Comparison of ENCODE assay signal across 26 cellular contexts in genomic region chr14:104091061-104091926, GRCh38. TPM values are rescaled to one million over a fixed set of nuclear protein-coding genes. Genes with fewer than 3 reads are reported as not detected.
A peak's percentile ranks its signal among the peaks of the same experiment; 100 is the strongest.
DNase-seq lines count a peak whose midpoint lies in the region; ATAC-seq and TF ChIP-seq lines count a peak whose summit lies in the region.
"Had no signal": no experiment of that assay in that cellular context is flagged by ENCODE, and none has a peak within 500 bp of the region (broad histone marks: within the 10 kb centered on the region; RNA-seq: fewer than 3 reads in every experiment).

No MANE protein-coding gene starts in this region.

- no peaks in the 10 kb centered on the region for H3K36me3 Mint-ChIP-seq in endodermal cell (ENCODE audit: low read depth)
- H3K36me3 Mint-ChIP-seq: activated naive CD4-positive, alpha-beta T cell treated with anti-CD3 and anti-CD28 coated beads, Interleukin-2, amount 50 U/mL, for 72 hours; CD8-positive, alpha-beta memory T cell; natural killer cell; type B pancreatic cell had no signal

- intact Hi-C loops in spleen (cut with DNase I; ENCODE audit: low total_unique reads) = no loop called here

- H3K36me3 ChIP-seq in endodermal cell (ENCODE audit: control insufficient read depth, insufficient read depth, low read length) = no peaks in the 10 kb centered on the region
- H3K36me3 ChIP-seq in spleen = no peaks in the 10 kb centered on the region
- H3K36me3 ChIP-seq: stomach had no signal

- H3K27me3 ChIP-seq in endodermal cell (ENCODE audit: control insufficient read depth, insufficient read depth, low read length, poor library complexity, severe bottlenecking) (no peaks in the 10 kb centered on the region), spleen (replicated peaks in 1 of 7) (peaks cover 0 to 57% (median 19%) of the 10 kb centered on the region in 7 donors)

- peaks cover 5% of the 10 kb centered on the region for H3K4me1 Mint-ChIP-seq in endodermal cell

- peak; percentile 11 for DNase-seq in NCI-H2227 (lab: John Stamatoyannopoulos, UW; ENCODE audit: unreplicated experiment)
- DNase-seq in NCI-H2227 treated with DMSO at 0.1 percent for 48 hours (lab: John Stamatoyannopoulos, UW) = no peak
- peak; percentile 43 for DNase-seq in endodermal cell
- peak; percentile 63 for DNase-seq in left kidney (ENCODE audit: low read depth, low spot score)
- DNase-seq in spleen = peak; percentile 73
- DNase-seq in kidney glomerular epithelial cell (lab: John Stamatoyannopoulos, UW) = no peak
- no peak for DNase-seq in COR-L47 (lab: John Stamatoyannopoulos, UW)
- DNase-seq: activated CD4-positive, alpha-beta T cell treated with anti-CD3 and anti-CD28 coated beads, Interleukin-2, amount 50 U/mL, for 1 hour; midbrain; natural killer cell; NCI-H1436 treated with DMSO at 0.1 percent for 48 hours; NCI-H2171 treated with DMSO at 0.1 percent for 48 hours; NCI-H526; RPMI8226; stimulated activated CD8-positive, alpha-beta memory T cell treated with anti-CD3 and anti-CD28 coated beads, Interleukin-4, amount 100 ng/mL, for 48 hours; stomach had no signal

- H3K4me3 ChIP-seq in endodermal cell (ENCODE audit: low read length) = no peak overlapping the region
- H3K4me3 ChIP-seq in spleen = no peak overlapping the region
- H3K4me3 ChIP-seq: GM23338, stomach had no signal

- WGBS in endodermal cell (ENCODE audit: insufficient coverage in 1 of 2, insufficient read length in 1 of 2), 2 experiments = 81 to 88% methylated on average over 21 to 26 of the region's 26 CpGs
- 73 to 81% (median 75%) methylated on average over 14 to 26 of the region's 26 CpGs for WGBS in spleen, 5 donors

- H3K4me1 ChIP-seq in endodermal cell (ENCODE audit: control insufficient read depth, insufficient read depth, low read length) (no peaks in the 10 kb centered on the region), spleen (peaks cover 0 to 12% (median 7%) of the 10 kb centered on the region in 6 donors)

- no peaks in the 10 kb centered on the region for H3K9me3 ChIP-seq in endodermal cell (ENCODE audit: control insufficient read depth, low read length)
- H3K9me3 ChIP-seq in spleen = peaks cover 0 to 4% (median 0%) of the 10 kb centered on the region in 8 donors
- H3K9me3 ChIP-seq: stomach had no signal

- H3K27ac Mint-ChIP-seq in endodermal cell = no peak overlapping the region
- H3K27ac Mint-ChIP-seq: activated naive CD4-positive, alpha-beta T cell treated with anti-CD3 and anti-CD28 coated beads, Interleukin-2, amount 50 U/mL, for 72 hours; activated T-helper 1 cell treated with anti-CD3 and anti-CD28 coated beads, Interleukin-12 subunit alpha, Interleukin-12 subunit beta, Interleukin-2, Interleukin-4 antibody, amounts not matched to agents 30 ng/mL and 10 ng/mL and 1 ng/mL, durations not matched to agents 14 hours and 24 hours and 36 hours; CD8-positive, alpha-beta memory T cell; GM23338; natural killer cell; type B pancreatic cell had no signal

- peaks cover 7% of the 10 kb centered on the region for H3K27me3 Mint-ChIP-seq in endodermal cell (ENCODE audit: insufficient read depth)

- H3K27ac ChIP-seq in endodermal cell (ENCODE audit: low read depth, low read length) (no peak overlapping the region), spleen (no peak overlapping the region)
- H3K27ac ChIP-seq: parathyroid adenoma, stomach, VCaP had no signal

- no peak for TF ChIP-seq POLR2A in spleen (IDR thresholded peaks at IDR 0.05)

- ATAC-seq in HG02571 (IDR thresholded peaks at IDR 0.05; ENCODE audit: unreplicated experiment) = no peak
- ATAC-seq: activated naive CD4-positive, alpha-beta T cell treated with anti-CD3 and anti-CD28 coated beads, Interleukin-2, amount 50 U/mL, for 72 hours; GM23338; natural killer cell had no signal

- H3K4me3 Mint-ChIP-seq in endodermal cell = no peak overlapping the region
- H3K4me3 Mint-ChIP-seq: activated T-helper 1 cell treated with anti-CD3 and anti-CD28 coated beads, Interleukin-12 subunit alpha, Interleukin-12 subunit beta, Interleukin-2, Interleukin-4 antibody, amounts not matched to agents 30 ng/mL and 10 ng/mL and 1 ng/mL, durations not matched to agents 14 hours and 24 hours and 36 hours; CD8-positive, alpha-beta memory T cell; central memory CD8-positive, alpha-beta T cell; GM23338; natural killer cell; type B pancreatic cell had no signal

- H3K9me3 Mint-ChIP-seq in endodermal cell = no peaks in the 10 kb centered on the region
- H3K9me3 Mint-ChIP-seq: activated naive CD4-positive, alpha-beta T cell treated with anti-CD3 and anti-CD28 coated beads, Interleukin-2, amount 50 U/mL, for 72 hours; activated T-helper 1 cell treated with anti-CD3 and anti-CD28 coated beads, Interleukin-12 subunit alpha, Interleukin-12 subunit beta, Interleukin-2, Interleukin-4 antibody, amounts not matched to agents 30 ng/mL and 10 ng/mL and 1 ng/mL, durations not matched to agents 14 hours and 24 hours and 36 hours; CD8-positive, alpha-beta memory T cell; central memory CD8-positive, alpha-beta T cell; natural killer cell; type B pancreatic cell had no signal

- TF ChIP-seq CTCF in endodermal cell (conservative IDR thresholded peaks at IDR 0.05) (no peak), spleen (IDR thresholded peaks at IDR 0.05 in 8 of 11, conservative IDR thresholded peaks at IDR 0.05 in 3 of 11) (no peak)

- no peak overlapping the region for H3K9ac ChIP-seq in endodermal cell (ENCODE audit: extremely low read depth, low read length, poor library complexity, severe bottlenecking)
- H3K9ac ChIP-seq: parathyroid adenoma had no signal

RNA-seq across cellular contexts. Expression of gene ASPG, which starts 5.8 kb away (rescaled TPM):
- total RNA-seq in endodermal cell (1 to 10 TPM in 1 of 2 donors, under 1 TPM in 1; 0.71 to 1.4 TPM), spleen (under 1 TPM in 4 of 7 donors, not detected in 3; 0.09 to 0.28 (median 0.18) TPM)
- polyA plus RNA-seq in endodermal cell (2013, experiment 1 of 2) = 0.32 TPM
- 0.33 TPM for polyA plus RNA-seq in endodermal cell (2013, experiment 2 of 2)
- polyA plus RNA-seq in spleen = under 1 TPM; 0.05 to 0.67 (median 0.32) TPM
- total RNA-seq: A172; activated naive CD4-positive, alpha-beta T cell treated with anti-CD3 and anti-CD28 coated beads, Interleukin-2, amount 50 U/mL, for 72 hours; activated T-helper 1 cell treated with anti-CD3 and anti-CD28 coated beads, Interleukin-12 subunit alpha, Interleukin-12 subunit beta, Interleukin-2, Interleukin-4 antibody, amounts not matched to agents 30 ng/mL and 10 ng/mL and 1 ng/mL, durations not matched to agents 14 hours and 24 hours and 36 hours; CD8-positive, alpha-beta memory T cell; natural killer cell had no signal
- polyA plus RNA-seq: CD8-positive, alpha-beta memory T cell had no signal

RNA-seq across cellular contexts. Expression of gene KIF26A, which starts 47.1 kb away (rescaled TPM):
- total RNA-seq in endodermal cell = 10 to 100 TPM; 36.7 to 54.8 TPM
- polyA plus RNA-seq in endodermal cell (2013, experiment 1 of 2) = 9.9 TPM
- 8.4 TPM for polyA plus RNA-seq in endodermal cell (2013, experiment 2 of 2)
- 10 to 100 TPM in 4 of 7 donors, 1 to 10 TPM in 3; 7.4 to 21.9 (median 10.3) TPM for total RNA-seq in spleen
- polyA plus RNA-seq in spleen = 1 to 10 TPM in 2 of 3 donors, under 1 TPM in 1; 0.72 to 7.8 (median 1.2) TPM
- total RNA-seq: natural killer cell had no signal
- polyA plus RNA-seq: CD8-positive, alpha-beta memory T cell had no signal

Comparison
In these comparisons a context has a peak if more than half of its experiments do, and no peak if none do; other contexts are left out.
1. DNase-seq: peak in NCI-H2227 (single experiment), endodermal cell (single experiment), left kidney (single experiment) and spleen (single experiment); none in NCI-H2227 treated with DMSO at 0.1 percent for 48 hours (single experiment), kidney glomerular epithelial cell (single experiment) and COR-L47 (single experiment).